18 cellular contexts compared by ENCODE assay signal in genomic region chr2:206845877-206846276, GRCh38.
DNase-seq lines count a peak whose midpoint lies in the region; ATAC-seq and TF ChIP-seq lines count a peak whose summit lies in the region.
"Had no signal": no experiment of that assay in that cellular context is flagged by ENCODE, and none has a peak within 500 bp of the region (broad histone marks: within the 10 kb centered on the region; RNA-seq: fewer than 3 reads in every experiment).

No MANE protein-coding gene starts in this region.

- H3K27ac ChIP-seq in osteoblast (ENCODE audit: low read depth, low read length) (no peak overlapping the region), spleen (no peak overlapping the region)
- H3K27ac ChIP-seq: A549 had no signal

- H3K79me2 ChIP-seq in osteoblast (ENCODE audit: insufficient read depth, low read length), result no peaks in the 10 kb centered on the region

- no peak overlapping the region for H2AFZ ChIP-seq in osteoblast (ENCODE audit: low read length)

- H3K4me3 ChIP-seq in osteoblast (ENCODE audit: insufficient read depth, low read length) (no peak overlapping the region), spleen (no peak overlapping the region)
- H3K4me3 ChIP-seq: A549, GM12878, HAP-1 had no signal

- H4K20me1 ChIP-seq in osteoblast (ENCODE audit: insufficient read depth, low read length), result no peaks in the 10 kb centered on the region

- H3K4me1 ChIP-seq in osteoblast (ENCODE audit: insufficient read depth, low read length) (no peaks in the 10 kb centered on the region), spleen (no peaks in the 10 kb centered on the region)
- H3K4me1 ChIP-seq: A549, Caco-2, HAP-1 had no signal

- no peak for DNase-seq in Right ventricle myocardium superior
- DNase-seq in Right ventricle myocardium inferior (ENCODE audit: missing footprints), result no peak
- DNase-seq in G401 (ENCODE audit: low spot score), result peak; percentile 11
- DNase-seq in foreskin melanocyte, result peak; percentile 50
- peak; percentile 4 for DNase-seq in osteoblast (ENCODE audit: insufficient read length, low spot score, missing footprints)
- no peak for DNase-seq in spleen
- no peak for DNase-seq in ACHN
- DNase-seq: 8988T; Caco-2; CD4-positive, alpha-beta memory T cell; DMS153; DND-41; GDM1; GOT3; HFFc6 had no signal

- in situ Hi-C loops in G401 (cut with HindIII; ENCODE audit: low sequenced_read_pairs), result no loop called here
- in situ Hi-C loops in ACHN (cut with HindIII; ENCODE audit: low pct_ligation_motif_present, low pct_unique_long_range_greater_than_20kb, low sequenced_read_pairs), result no loop called here

- intact Hi-C loops in Right ventricle myocardium superior (cut with DNase I), result no loop called here
- intact Hi-C loops in Right ventricle myocardium inferior (cut with DNase I), result no loop called here
- intact Hi-C loops in spleen (cut with DNase I; ENCODE audit: low total_unique reads), result no loop called here

- H3K9me3 ChIP-seq in osteoblast (ENCODE audit: low read depth, low read length) (no peaks in the 10 kb centered on the region), spleen (no peaks in the 10 kb centered on the region)
- H3K9me3 ChIP-seq: A549, Caco-2, HAP-1 had no signal

- H3K27me3 ChIP-seq in osteoblast (ENCODE audit: insufficient read depth, low read length), result no peaks in the 10 kb centered on the region
- H3K27me3 ChIP-seq in spleen (replicated peaks in 1 of 7), result no peaks in the 10 kb centered on the region

- no peak for TF ChIP-seq CTCF in osteoblast (IDR thresholded peaks at IDR 0.05; ENCODE audit: extremely low read depth, low read depth, low read length)
- TF ChIP-seq CTCF in spleen (IDR thresholded peaks at IDR 0.05 in 8 of 11, conservative IDR thresholded peaks at IDR 0.05 in 3 of 11), result no peak

- H3K4me2 ChIP-seq in osteoblast (ENCODE audit: insufficient read depth, low read length), result no peak overlapping the region
- H3K4me2 ChIP-seq: A549 had no signal

- H3K36me3 ChIP-seq in osteoblast (ENCODE audit: insufficient read depth, low read length), result no peaks in the 10 kb centered on the region
- no peaks in the 10 kb centered on the region for H3K36me3 ChIP-seq in spleen
- H3K36me3 ChIP-seq: HAP-1 had no signal

- peak; percentile 44 for ATAC-seq in Right ventricle myocardium superior (ENCODE audit: poor library complexity)
- ATAC-seq in Right ventricle myocardium inferior, result no peak
- ATAC-seq: A549, GM12878 had no signal

- TF ChIP-seq POLR2A in spleen (IDR thresholded peaks at IDR 0.05), result no peak

Comparison
In these comparisons a context has a peak if more than half of its experiments do, and no peak if none do; other contexts are left out.
1. DNase-seq: peak in G401 (single experiment), foreskin melanocyte (single experiment) and osteoblast (single experiment); none in Right ventricle myocardium superior (single experiment), Right ventricle myocardium inferior (single experiment), spleen (single experiment) and ACHN (single experiment).